ENCODE assay signal across 19 cellular contexts in genomic region chr18:28163201-28163778, GRCh38. TPM values are rescaled to one million over a fixed set of nuclear protein-coding genes. Genes with fewer than 3 reads are reported as not detected.
DNase-seq lines count a peak whose midpoint lies in the region; ATAC-seq, FAIRE-seq and TF ChIP-seq lines count a peak whose summit lies in the region.
"Had no signal": no experiment of that assay in that cellular context is flagged by ENCODE, and none has a peak within 500 bp of the region (broad histone marks: within the 10 kb centered on the region; RNA-seq: fewer than 3 reads in every experiment).

No MANE protein-coding gene starts in this region.

- H2AFZ ChIP-seq in astrocyte (ENCODE audit: low read depth, low read length), result no peak overlapping the region

- no peaks in the 10 kb centered on the region for H3K9me3 ChIP-seq in astrocyte (ENCODE audit: insufficient read depth, low read depth, low read length)
- H3K9me3 ChIP-seq: tibial artery had no signal

- no peak overlapping the region for H3K9ac ChIP-seq in astrocyte (ENCODE audit: low read length)

- peak overlapping the region; percentile 16 for H3K4me2 ChIP-seq in astrocyte (ENCODE audit: low read length)

- no peak overlapping the region for H3K27ac ChIP-seq in astrocyte (ENCODE audit: low read depth, low read length)
- H3K27ac ChIP-seq: foreskin keratinocyte, tibial artery had no signal

- no peak overlapping the region for H3K4me3 Mint-ChIP-seq in astrocyte (ENCODE audit: unreplicated experiment)
- H3K4me3 Mint-ChIP-seq: CD8-positive, alpha-beta T cell; stimulated activated memory B cell treated with anti-CD40 and anti-IgM and Interleukin-4, amounts not matched to agents 10 μg/mL and 1 μg/mL and 100 μg/mL, for 72 hours had no signal

- no peaks in the 10 kb centered on the region for H3K27me3 ChIP-seq in astrocyte (ENCODE audit: insufficient read depth, low read length)
- H3K27me3 ChIP-seq: tibial artery had no signal

- H3K36me3 Mint-ChIP-seq in astrocyte (ENCODE audit: low read depth, unreplicated experiment), result peaks cover 18% of the 10 kb centered on the region
- H3K36me3 Mint-ChIP-seq: CD8-positive, alpha-beta T cell; stimulated activated memory B cell treated with anti-CD40 and anti-IgM and Interleukin-4, amounts not matched to agents 10 μg/mL and 1 μg/mL and 100 μg/mL, for 72 hours had no signal

- H4K20me1 ChIP-seq in astrocyte (ENCODE audit: insufficient read depth, low read length), result peaks cover 97% of the 10 kb centered on the region

- H3K27me3 Mint-ChIP-seq in astrocyte (ENCODE audit: low read depth, unreplicated experiment), result no peaks in the 10 kb centered on the region
- H3K27me3 Mint-ChIP-seq: progenitor cell of endocrine pancreas; stimulated activated memory B cell treated with anti-CD40 and anti-IgM and Interleukin-4, amounts not matched to agents 10 μg/mL and 1 μg/mL and 100 μg/mL, for 72 hours had no signal

- intact Hi-C loops in Right ventricle myocardium superior (cut with DNase I), result loop anchor here (10.0 kb wide), 1 partner anchor 148 kb away; no protein-coding TSS in a partner anchor
- intact Hi-C loops in Right ventricle myocardium inferior (cut with DNase I), result no loop called here

- no peaks in the 10 kb centered on the region for H3K9me3 Mint-ChIP-seq in astrocyte (ENCODE audit: unreplicated experiment)
- H3K9me3 Mint-ChIP-seq: stimulated activated memory B cell treated with anti-CD40 and anti-IgM and Interleukin-4, amounts not matched to agents 10 μg/mL and 1 μg/mL and 100 μg/mL, for 72 hours had no signal

- H3K27ac Mint-ChIP-seq in astrocyte (ENCODE audit: unreplicated experiment), result no peak overlapping the region
- H3K27ac Mint-ChIP-seq: CD8-positive, alpha-beta T cell; progenitor cell of endocrine pancreas; stimulated activated memory B cell treated with anti-CD40 and anti-IgM and Interleukin-4, amounts not matched to agents 10 μg/mL and 1 μg/mL and 100 μg/mL, for 72 hours had no signal

- TF ChIP-seq CTCF in astrocyte (IDR thresholded peaks at IDR 0.05; ENCODE audit: insufficient read depth, low read depth, low read length) (no peak), fibroblast of the aortic adventitia (IDR thresholded peaks at IDR 0.05; ENCODE audit: insufficient read depth, low read length) (no peak)

- peaks cover 63% of the 10 kb centered on the region for H3K4me1 Mint-ChIP-seq in astrocyte (ENCODE audit: low read depth, unreplicated experiment)
- H3K4me1 Mint-ChIP-seq: stimulated activated memory B cell treated with anti-CD40 and anti-IgM and Interleukin-4, amounts not matched to agents 10 μg/mL and 1 μg/mL and 100 μg/mL, for 72 hours had no signal

- no peak overlapping the region for H3K4me3 ChIP-seq in astrocyte (ENCODE audit: insufficient read depth, low read depth, low read length)
- H3K4me3 ChIP-seq in fibroblast of the aortic adventitia (ENCODE audit: low read depth, low read length), result no peak overlapping the region
- H3K4me3 ChIP-seq: tibial artery had no signal

- H3K79me2 ChIP-seq in astrocyte (ENCODE audit: insufficient read depth, low read length), result peaks cover 100% of the 10 kb centered on the region

- DNase-seq in Right ventricle myocardium superior (no peak), Right ventricle myocardium inferior (ENCODE audit: missing footprints) (no peak), astrocyte (ENCODE audit: low read depth) (peak; percentile 82), fibroblast of the aortic adventitia (ENCODE audit: low read depth) (peak; percentile 88), kidney tubule cell (ENCODE audit: low spot score) (no peak), urothelium cell line (ENCODE audit: low spot score) (no peak)
- DNase-seq: activated naive CD4-positive, alpha-beta T cell treated with anti-CD3 and anti-CD28 coated beads, Interleukin-2, amount 50 U/mL, for 16 hours; CD8-positive, alpha-beta T cell; DND-41; effector memory CD4-positive, alpha-beta T cell; NCI-H146; T-helper 1 cell; tibial artery had no signal

- peaks cover 35% of the 10 kb centered on the region for H3K4me1 ChIP-seq in astrocyte (ENCODE audit: insufficient read depth, low read length)
- H3K4me1 ChIP-seq: foreskin keratinocyte, tibial artery had no signal

- ATAC-seq in Right ventricle myocardium superior (ENCODE audit: poor library complexity), result peak; percentile 24
- ATAC-seq in Right ventricle myocardium inferior, result no peak
- ATAC-seq in GM21367 (IDR thresholded peaks at IDR 0.05; ENCODE audit: unreplicated experiment), result no peak
- ATAC-seq in HG03439 (IDR thresholded peaks at IDR 0.05; ENCODE audit: unreplicated experiment), result no peak
- ATAC-seq: CD8-positive, alpha-beta T cell; foreskin keratinocyte; stimulated activated memory B cell treated with anti-CD40 and anti-IgM and Interleukin-4, amounts not matched to agents 10 μg/mL and 1 μg/mL and 100 μg/mL, for 72 hours had no signal

- peak; percentile 74 for FAIRE-seq in astrocyte (lab: Jason Lieb, UNC)
- FAIRE-seq in urothelium cell line (lab: Jason Lieb, UNC), result no peak
- FAIRE-seq: HTR-8/SVneo had no signal

- peaks cover 8% of the 10 kb centered on the region for H3K36me3 ChIP-seq in astrocyte (ENCODE audit: insufficient read depth, low read length)
- H3K36me3 ChIP-seq: tibial artery had no signal

RNA-seq across cellular contexts. Expression of gene CDH2, which starts 13.6 kb away (rescaled TPM):
- 308 TPM for total RNA-seq in Right ventricle myocardium superior
- total RNA-seq in Right ventricle myocardium inferior, result 293 TPM
- total RNA-seq in astrocyte, result 326 and 363 TPM in 2 replicates
- 38.3 and 64.1 TPM in 2 replicates for total RNA-seq in fibroblast of the aortic adventitia (ENCODE audit: low replicate concordance)

Comparison
In these comparisons a context has a peak if more than half of its experiments do, and no peak if none do; other contexts are left out.
1. DNase-seq: peak in astrocyte (single experiment) and fibroblast of the aortic adventitia (single experiment); none in Right ventricle myocardium superior (single experiment), Right ventricle myocardium inferior (single experiment), kidney tubule cell (single experiment) and urothelium cell line (single experiment).